Comparison of ENCODE assay signal across 21 cellular contexts in genomic region chr10:629186-629998, GRCh38.
DNase-seq lines count a peak whose midpoint lies in the region; ATAC-seq and TF ChIP-seq lines count a peak whose summit lies in the region.
"Had no signal": no experiment of that assay in that cellular context is flagged by ENCODE, and none has a peak within 500 bp of the region (broad histone marks: within the 10 kb centered on the region; RNA-seq: fewer than 3 reads in every experiment).

No MANE protein-coding gene starts in this region.

- intact Hi-C loops in lower lobe of right lung (cut with DNase I) (no loop called here), tibial artery (cut with DNase I; ENCODE audit: low total_unique reads) (no loop called here), esophagus muscularis mucosa (cut with DNase I) (loop anchor here (10.0 kb wide), 1 partner anchor 55 kb away; the partner anchor contains the start of gene DIP2C)

- ATAC-seq in lower lobe of right lung (no peak), HG03432 (IDR thresholded peaks at IDR 0.05; ENCODE audit: unreplicated experiment) (no peak)
- ATAC-seq: Panc1 had no signal

- TF ChIP-seq POLR2A in esophagus muscularis mucosa (IDR thresholded peaks at IDR 0.05; ENCODE audit: low read depth), result no peak

- WGBS in esophagus muscularis mucosa, result 90% methylated on average over 19 of the region's 25 CpGs

- no peaks in the 10 kb centered on the region for H3K4me1 ChIP-seq in lower lobe of right lung
- H3K4me1 ChIP-seq in tibial artery, result peaks cover 0 to 48% (median 31%) of the 10 kb centered on the region in 4 donors
- peaks cover 30 to 73% (median 72%) of the 10 kb centered on the region in 4 donors for H3K4me1 ChIP-seq in esophagus muscularis mucosa

- H3K4me3 ChIP-seq in Jurkat, Clone E6-1 (ENCODE audit: low read length), result no peak overlapping the region
- H3K4me3 ChIP-seq in lower lobe of right lung (no peak overlapping the region), tibial artery (no peak overlapping the region), esophagus muscularis mucosa (no peak overlapping the region)
- H3K4me3 ChIP-seq: ascending aorta, smooth muscle cell, testis had no signal

- no peak for TF ChIP-seq CTCF in lower lobe of right lung (IDR thresholded peaks at IDR 0.05)
- no peak for TF ChIP-seq CTCF in tibial artery (IDR thresholded peaks at IDR 0.05)
- TF ChIP-seq CTCF in esophagus muscularis mucosa (IDR thresholded peaks at IDR 0.05), result no peak

- no peaks in the 10 kb centered on the region for H3K36me3 ChIP-seq in lower lobe of right lung
- peaks cover 0 to 5% (median 0%) of the 10 kb centered on the region in 3 donors for H3K36me3 ChIP-seq in tibial artery
- peaks cover 0 to 3% (median 1%) of the 10 kb centered on the region in 4 donors for H3K36me3 ChIP-seq in esophagus muscularis mucosa
- H3K36me3 ChIP-seq: ascending aorta had no signal

- DNase-seq in Jurkat, Clone E6-1 (ENCODE audit: low read depth, low spot score), result peak; percentile 14
- DNase-seq in UCSD-AML1 (lab: John Stamatoyannopoulos, UW; ENCODE audit: unreplicated experiment) (peak; percentile 79), lower lobe of right lung (peak; percentile 40), tibial artery (no peak), esophagus muscularis mucosa (ENCODE audit: extremely low spot score) (no peak), mucosa of gallbladder (ENCODE audit: low spot score) (no peak)
- DNase-seq: activated CD4-positive, alpha-beta T cell treated with anti-CD3 and anti-CD28 coated beads for 48 hours; activated naive CD4-positive, alpha-beta T cell treated with anti-CD3 and anti-CD28 coated beads, Interleukin-2, amount 10 ng/mL, durations not matched to agents 7 days and 5 days; activated T-cell treated with anti-CD3 and anti-CD28 coated beads, Interleukin-2, amount 50 U/mL, for 72 hours; CD4-positive, CD25-positive, alpha-beta regulatory T cell; NCI-H146; NCI-H2171 treated with DMSO at 0.1 percent for 48 hours; NCI-H524; NK-92 treated with Interleukin-12 subunit alpha and Interleukin-12 subunit beta, amount 100 ng/mL, for 24 hours; retina; T-cell; testis had no signal

- TF ChIP-seq EP300 in esophagus muscularis mucosa (IDR thresholded peaks at IDR 0.05), result no peak

- no peaks in the 10 kb centered on the region for H3K9me3 ChIP-seq in lower lobe of right lung
- H3K9me3 ChIP-seq in tibial artery, result no peaks in the 10 kb centered on the region
- H3K9me3 ChIP-seq in esophagus muscularis mucosa, result no peaks in the 10 kb centered on the region
- H3K9me3 ChIP-seq: ascending aorta, testis had no signal

- no peaks in the 10 kb centered on the region for H3K27me3 ChIP-seq in lower lobe of right lung (ENCODE audit: low read depth)
- no peaks in the 10 kb centered on the region for H3K27me3 ChIP-seq in tibial artery
- H3K27me3 ChIP-seq in esophagus muscularis mucosa, result no peaks in the 10 kb centered on the region
- H3K27me3 ChIP-seq: ascending aorta, testis had no signal

- no peak overlapping the region for H3K27ac ChIP-seq in lower lobe of right lung
- peak overlapping the region; percentile 30 to 45 for H3K27ac ChIP-seq in tibial artery
- peak overlapping the region in 2 of 4 donors; percentile 90 to 93 for H3K27ac ChIP-seq in esophagus muscularis mucosa (replicated peaks in 1 of 4)
- H3K27ac ChIP-seq: ascending aorta, testis had no signal

Comparison
In these comparisons a context has a peak if more than half of its experiments do, and no peak if none do; other contexts are left out.
1. DNase-seq: peak in Jurkat, Clone E6-1 (single experiment), UCSD-AML1 (single experiment) and lower lobe of right lung (single experiment); none in tibial artery (0 of 2), esophagus muscularis mucosa (single experiment) and mucosa of gallbladder (single experiment).